In genomic region chr5:155460501-155460931, GRCh38 we compare ENCODE assay signal across 16 cellular contexts.
"Had no signal": no experiment of that assay in that cellular context is flagged by ENCODE, and none has a peak within 500 bp of the region (broad histone marks: within the 10 kb centered on the region; RNA-seq: fewer than 3 reads in every experiment).

No MANE protein-coding gene starts in this region.

- ATAC-seq: esophagus mucosa, natural killer cell had no signal

- DNase-seq: activated CD4-positive, alpha-beta memory T cell treated with anti-CD3 and anti-CD28 coated beads, Interleukin-2, amount 10 ng/mL, durations not matched to agents 7 days and 5 days; activated CD4-positive, alpha-beta T cell treated with anti-CD3 and anti-CD28 coated beads for 4 hours; activated T-cell treated with anti-CD3 and anti-CD28 coated beads, Interleukin-2, amount 50 U/mL, for 24 hours; central memory CD4-positive, alpha-beta T cell; colonic mucosa; hippocampal formation; kidney; left ventricle myocardium inferior; natural killer cell; stimulated activated CD4-positive, alpha-beta T cell treated with anti-CD3 and anti-CD28 coated beads, Interleukin-15, amount 100 ng/mL, for 24 hours; stimulated activated CD4-positive, alpha-beta T cell treated with anti-CD3 and anti-CD28 coated beads, Interleukin-4, amount 100 ng/mL, for 1 hour; stimulated activated naive CD4-positive, alpha-beta T cell; substantia nigra; uterus; WERI-Rb-1 had no signal
